In genomic region chr10:68212721-68213352, GRCh38 we compare ENCODE assay signal across 8 cellular contexts. TPM values are rescaled to one million over a fixed set of nuclear protein-coding genes. Genes with fewer than 3 reads are reported as not detected.
A peak's percentile ranks its signal among the peaks of the same experiment; 100 is the strongest.
DNase-seq lines count a peak whose midpoint lies in the region; ATAC-seq and TF ChIP-seq lines count a peak whose summit lies in the region.

No MANE protein-coding gene starts in this region.

- H3K27ac Mint-ChIP-seq in CD4-positive, CD25-positive, alpha-beta regulatory T cell: no peak overlapping the region

- peaks cover 5% of the 10 kb centered on the region for H3K27me3 ChIP-seq in CD4-positive, CD25-positive, alpha-beta regulatory T cell (ENCODE audit: control insufficient read depth, insufficient read depth, low read length)
- H3K27me3 ChIP-seq in GM23248 (replicated peaks; ENCODE audit: insufficient read depth) (no peaks in the 10 kb centered on the region), testis (no peaks in the 10 kb centered on the region)

- H3K4me3 ChIP-seq in CD4-positive, CD25-positive, alpha-beta regulatory T cell (ENCODE audit: low read depth, low read length): no peak overlapping the region
- H3K4me3 ChIP-seq in GM23248: no peak overlapping the region
- H3K4me3 ChIP-seq in testis: no peak overlapping the region

- peaks cover 19% of the 10 kb centered on the region for H3K27me3 Mint-ChIP-seq in CD4-positive, CD25-positive, alpha-beta regulatory T cell

- no peaks in the 10 kb centered on the region for H3K9me3 ChIP-seq in CD4-positive, CD25-positive, alpha-beta regulatory T cell (ENCODE audit: control insufficient read depth in 2 of 2, low read length in 2 of 2)
- no peaks in the 10 kb centered on the region for H3K9me3 ChIP-seq in GM23248 (ENCODE audit: low read depth)
- no peaks in the 10 kb centered on the region for H3K9me3 ChIP-seq in testis

- H3K36me3 ChIP-seq in CD4-positive, CD25-positive, alpha-beta regulatory T cell (ENCODE audit: control insufficient read depth, insufficient read depth, low read length): no peaks in the 10 kb centered on the region
- no peaks in the 10 kb centered on the region for H3K36me3 ChIP-seq in GM23248 (ENCODE audit: low read depth)
- no peaks in the 10 kb centered on the region for H3K36me3 ChIP-seq in testis (ENCODE audit: low read depth, missing control alignments)

- H3K9ac ChIP-seq in GM23248: no peak overlapping the region

- in situ Hi-C loops in GM23248 (cut with MboI): loop anchor here (10.0 kb wide), 1 partner anchor 92 kb away; no protein-coding TSS in a partner anchor

- H3F3A ChIP-seq in GM23248 (ENCODE audit: insufficient read depth): 0 out of 2 replicates have a peak, but pooled peaks cover 21% of the 10 kb centered on the region

- ATAC-seq in CD4-positive, CD25-positive, alpha-beta regulatory T cell (ENCODE audit: low read depth in 2 of 2): no peak

- no peak overlapping the region for H3K4me3 Mint-ChIP-seq in CD4-positive, CD25-positive, alpha-beta regulatory T cell

- peak; percentile 49 to 75 (median 64) for TF ChIP-seq CTCF in testis (IDR thresholded peaks at IDR 0.05)

- peak overlapping the region; percentile 30 for H2AFZ ChIP-seq in GM23248

- H4K20me1 ChIP-seq in GM23248 (ENCODE audit: insufficient read depth): no peaks in the 10 kb centered on the region

- no peaks in the 10 kb centered on the region for H3K36me3 Mint-ChIP-seq in CD4-positive, CD25-positive, alpha-beta regulatory T cell

- WGBS in GM23248 (ENCODE audit: low coverage in 1 of 2, low lambda C conversion rate in 2 of 2, missing lambda C conversion rate in 2 of 2), 2 experiments: 58 to 62% methylated on average over 8 of the region's 8 CpGs
- WGBS in testis, 2 donors: 63 to 64% methylated on average over 8 of the region's 8 CpGs

- H3K27ac ChIP-seq in CD4-positive, CD25-positive, alpha-beta regulatory T cell (ENCODE audit: insufficient read depth, low read length, poor library complexity, severe bottlenecking): no peak overlapping the region
- H3K27ac ChIP-seq in GM23248: no peak overlapping the region
- no peak overlapping the region for H3K27ac ChIP-seq in testis

- H3K4me2 ChIP-seq in GM23248 (ENCODE audit: unreplicated experiment): no peak overlapping the region

- intact Hi-C loops in testis (cut with DNase I; ENCODE audit: low total_unique reads): no loop called here

- peaks cover 0 to 1% (median 0%) of the 10 kb centered on the region in 7 donors for H3K9me3 Mint-ChIP-seq in CD4-positive, CD25-positive, alpha-beta regulatory T cell

- no peaks in the 10 kb centered on the region for H3K4me1 Mint-ChIP-seq in CD4-positive, CD25-positive, alpha-beta regulatory T cell

- no peak for TF ChIP-seq POLR2A in testis (IDR thresholded peaks at IDR 0.05)

- no peaks in the 10 kb centered on the region for H3K79me2 ChIP-seq in GM23248 (ENCODE audit: insufficient read depth)

- DNase-seq in CD4-positive, CD25-positive, alpha-beta regulatory T cell: peak in 2 of 3 donors; percentile 9 to 44
- DNase-seq in GM23248 (peak; percentile 61), SK-N-DZ (ENCODE audit: low spot score) (peak; percentile 25), germinal center (ENCODE audit: low spot score) (peak; percentile 33), testis (no peak), HPDE6-E6E7 (ENCODE audit: extremely low spot score) (no peak), NCI-H345 (lab: John Stamatoyannopoulos, UW) (no peak)
- DNase-seq in stimulated activated CD4-positive, alpha-beta T cell treated with anti-CD3 and anti-CD28 coated beads, Interleukin-15, amount 100 ng/mL, for 24 hours: no peak

- no peaks in the 10 kb centered on the region for H3K4me1 ChIP-seq in CD4-positive, CD25-positive, alpha-beta regulatory T cell (ENCODE audit: control insufficient read depth, insufficient read depth, low read length, poor library complexity, severe bottlenecking)
- peaks cover 4% of the 10 kb centered on the region; the same call in 1 of the 2 replicates for H3K4me1 ChIP-seq in GM23248 (ENCODE audit: insufficient read depth)
- no peaks in the 10 kb centered on the region for H3K4me1 ChIP-seq in testis

- no peaks in the 10 kb centered on the region for H3K9me2 ChIP-seq in GM23248 (ENCODE audit: insufficient read depth)

RNA-seq across cellular contexts. Expression of gene ATOH7, which starts 19.1 kb away (rescaled TPM):
- total RNA-seq in CD4-positive, CD25-positive, alpha-beta regulatory T cell: not detected
- polyA plus RNA-seq in CD4-positive, CD25-positive, alpha-beta regulatory T cell: not detected
- not detected in 2 replicates for total RNA-seq in GM23248 (2014; rRNA removed; shearing (Covaris generic))
- polyA plus RNA-seq in GM23248 (2016; fragmentation: Nextera tagmentation; extraction: Ambion mirVana): not detected in 2 replicates
- polyA plus RNA-seq in SK-N-DZ (2014; cell fraction: cytosol; rRNA removed): 1.1 TPM in 1 of 2 replicates, not detected in the other
- polyA plus RNA-seq in SK-N-DZ (2014; cell fraction: nucleus; rRNA removed): 0.54 and 0.73 TPM in 2 replicates
- 1 to 10 TPM in 1 of 2 donors, under 1 TPM in 1; 0.63 to 1.2 TPM for total RNA-seq in testis
- polyA plus RNA-seq in testis (ENCODE audit: insufficient read depth, low read depth, low replicate concordance): 0.21 TPM

Comparison
In these comparisons a context has a peak if more than half of its experiments do, and no peak if none do; other contexts are left out.
1. DNase-seq: peak in CD4-positive, CD25-positive, alpha-beta regulatory T cell (2 of 3), GM23248 (single experiment), SK-N-DZ (single experiment) and germinal center (single experiment); none in testis (single experiment), HPDE6-E6E7 (single experiment), NCI-H345 (single experiment) and stimulated activated CD4-positive, alpha-beta T cell treated with anti-CD3 and anti-CD28 coated beads, Interleukin-15, amount 100 ng/mL, for 24 hours (single experiment).